ENCODE assay signal across 1 cellular context in the genomic region with DNA sequence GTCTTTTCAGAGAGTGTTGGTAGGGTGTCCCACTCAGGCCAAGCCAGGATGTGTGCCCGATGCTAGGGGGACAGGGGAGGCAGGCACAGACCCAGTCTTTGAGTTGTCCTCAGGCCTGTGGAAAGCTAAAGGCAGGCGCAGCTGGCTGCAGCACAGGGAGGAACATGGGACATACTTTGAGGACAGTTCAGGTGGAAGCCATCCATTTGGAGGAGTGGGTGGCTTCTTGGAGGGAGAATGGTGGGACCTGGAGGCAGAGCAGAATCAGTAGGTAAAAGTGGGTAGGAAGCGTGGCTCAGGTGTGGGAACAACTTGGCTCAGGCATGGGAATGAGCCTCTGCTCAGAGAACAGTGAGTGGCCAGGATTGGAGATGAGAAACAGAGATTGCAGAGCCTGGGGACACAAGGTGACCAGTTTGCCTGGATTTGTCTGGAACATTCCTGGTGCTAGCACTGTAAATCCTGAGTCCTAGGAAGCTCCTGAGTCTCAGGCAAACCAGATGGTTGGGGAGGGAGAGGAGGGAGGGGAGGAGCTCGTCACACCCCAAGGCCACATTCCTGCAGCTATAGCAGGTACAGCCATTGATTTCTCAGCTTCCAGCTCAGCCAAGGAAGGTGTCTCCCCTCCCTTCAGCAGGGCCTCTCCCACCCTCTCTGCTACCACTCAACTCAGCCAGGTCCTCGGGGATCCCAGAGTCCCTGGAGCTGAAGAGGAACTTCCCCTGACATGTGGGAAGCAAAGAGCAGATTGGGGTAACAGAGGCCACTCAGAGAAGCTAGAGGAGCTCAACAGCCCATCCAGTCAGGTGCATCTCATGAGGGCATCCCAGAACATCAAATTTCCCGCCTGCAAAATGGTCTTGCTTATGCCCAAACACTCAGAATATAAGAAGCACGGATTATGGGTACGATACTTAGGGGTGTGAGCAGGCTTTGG.
TF ChIP-seq lines count a peak whose summit lies in the region.

No MANE protein-coding gene starts in this region.

TF ChIP-seq in HepG2, 621 proteins besides CTCF, POLR2A, EP300 and RAD21 (continued from another document and continues in another):
- TF ChIP-seq NFAT5 (CRISPR knock-in tag; IDR thresholded peaks at IDR 0.05) (no peak), ZNF674 (CRISPR knock-in tag; IDR thresholded peaks at IDR 0.05; ENCODE audit: low read depth) (no peak), FOSL2 (CRISPR knock-in tag; IDR thresholded peaks at IDR 0.05) (peak; percentile 25; the same call in 1 of the 2 replicates), RARA (CRISPR knock-in tag; IDR thresholded peaks at IDR 0.05) (peak; percentile 17; the same call in 1 of the 2 replicates), ZMAT5 (CRISPR knock-in tag; IDR thresholded peaks at IDR 0.05; ENCODE audit: borderline replicate concordance, low read depth) (no peak), NONO (IDR thresholded peaks at IDR 0.05) (no peak), NONO (CRISPR knock-in tag; conservative IDR thresholded peaks at IDR 0.05) (peak; percentile 33; the same call in 1 of the 2 replicates), ZNF546 (CRISPR knock-in tag; conservative IDR thresholded peaks at IDR 0.05) (0 out of 2 replicates have a peak, but pooled peaks have one; percentile 42), ZNF281 (CRISPR knock-in tag; IDR thresholded peaks at IDR 0.05; ENCODE audit: borderline replicate concordance) (no peak), DPF2 (CRISPR knock-in tag; IDR thresholded peaks at IDR 0.05; ENCODE audit: borderline replicate concordance, low read depth) (peak; percentile 65; the same call in 1 of the 2 replicates), HOXA3 (CRISPR knock-in tag; IDR thresholded peaks at IDR 0.05) (0 out of 2 replicates have a peak, but pooled peaks have one; percentile 22), ZMAT3 (CRISPR knock-in tag; conservative IDR thresholded peaks at IDR 0.05) (no peak), POGZ (CRISPR knock-in tag; IDR thresholded peaks at IDR 0.05) (peak; percentile 58), ZNF136 (CRISPR knock-in tag; IDR thresholded peaks at IDR 0.05; ENCODE audit: low read depth) (0 out of 2 replicates have a peak, but pooled peaks have one; percentile 37), MYPOP (CRISPR knock-in tag; IDR thresholded peaks at IDR 0.05) (0 out of 2 replicates have a peak, but pooled peaks have one; percentile 2), ZMYM2 (CRISPR knock-in tag; IDR thresholded peaks at IDR 0.05) (no peak), DRAP1 (CRISPR knock-in tag; IDR thresholded peaks at IDR 0.05) (no peak; the same call in none of the 2 replicates), MAZ (IDR thresholded peaks at IDR 0.05; ENCODE audit: borderline replicate concordance, low read depth, low read length) (peak; percentile 81; the same call in 1 of the 2 replicates), MAZ (CRISPR knock-in tag; IDR thresholded peaks at IDR 0.05; ENCODE audit: low read depth) (peak; percentile 59)
- TF ChIP-seq, protein P1, sequence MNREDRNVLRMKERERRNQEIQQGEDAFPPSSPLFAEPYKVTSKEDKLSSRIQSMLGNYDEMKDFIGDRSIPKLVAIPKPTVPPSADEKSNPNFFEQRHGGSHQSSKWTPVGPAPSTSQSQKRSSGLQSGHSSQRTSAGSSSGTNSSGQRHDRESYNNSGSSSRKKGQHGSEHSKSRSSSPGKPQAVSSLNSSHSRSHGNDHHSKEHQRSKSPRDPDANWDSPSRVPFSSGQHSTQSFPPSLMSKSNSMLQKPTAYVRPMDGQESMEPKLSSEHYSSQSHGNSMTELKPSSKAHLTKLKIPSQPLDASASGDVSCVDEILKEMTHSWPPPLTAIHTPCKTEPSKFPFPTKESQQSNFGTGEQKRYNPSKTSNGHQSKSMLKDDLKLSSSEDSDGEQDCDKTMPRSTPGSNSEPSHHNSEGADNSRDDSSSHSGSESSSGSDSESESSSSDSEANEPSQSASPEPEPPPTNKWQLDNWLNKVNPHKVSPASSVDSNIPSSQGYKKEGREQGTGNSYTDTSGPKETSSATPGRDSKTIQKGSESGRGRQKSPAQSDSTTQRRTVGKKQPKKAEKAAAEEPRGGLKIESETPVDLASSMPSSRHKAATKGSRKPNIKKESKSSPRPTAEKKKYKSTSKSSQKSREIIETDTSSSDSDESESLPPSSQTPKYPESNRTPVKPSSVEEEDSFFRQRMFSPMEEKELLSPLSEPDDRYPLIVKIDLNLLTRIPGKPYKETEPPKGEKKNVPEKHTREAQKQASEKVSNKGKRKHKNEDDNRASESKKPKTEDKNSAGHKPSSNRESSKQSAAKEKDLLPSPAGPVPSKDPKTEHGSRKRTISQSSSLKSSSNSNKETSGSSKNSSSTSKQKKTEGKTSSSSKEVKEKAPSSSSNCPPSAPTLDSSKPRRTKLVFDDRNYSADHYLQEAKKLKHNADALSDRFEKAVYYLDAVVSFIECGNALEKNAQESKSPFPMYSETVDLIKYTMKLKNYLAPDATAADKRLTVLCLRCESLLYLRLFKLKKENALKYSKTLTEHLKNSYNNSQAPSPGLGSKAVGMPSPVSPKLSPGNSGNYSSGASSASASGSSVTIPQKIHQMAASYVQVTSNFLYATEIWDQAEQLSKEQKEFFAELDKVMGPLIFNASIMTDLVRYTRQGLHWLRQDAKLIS (CRISPR knock-in tag; IDR thresholded peaks at IDR 0.05), result no peak
- TF ChIP-seq, protein P2, sequence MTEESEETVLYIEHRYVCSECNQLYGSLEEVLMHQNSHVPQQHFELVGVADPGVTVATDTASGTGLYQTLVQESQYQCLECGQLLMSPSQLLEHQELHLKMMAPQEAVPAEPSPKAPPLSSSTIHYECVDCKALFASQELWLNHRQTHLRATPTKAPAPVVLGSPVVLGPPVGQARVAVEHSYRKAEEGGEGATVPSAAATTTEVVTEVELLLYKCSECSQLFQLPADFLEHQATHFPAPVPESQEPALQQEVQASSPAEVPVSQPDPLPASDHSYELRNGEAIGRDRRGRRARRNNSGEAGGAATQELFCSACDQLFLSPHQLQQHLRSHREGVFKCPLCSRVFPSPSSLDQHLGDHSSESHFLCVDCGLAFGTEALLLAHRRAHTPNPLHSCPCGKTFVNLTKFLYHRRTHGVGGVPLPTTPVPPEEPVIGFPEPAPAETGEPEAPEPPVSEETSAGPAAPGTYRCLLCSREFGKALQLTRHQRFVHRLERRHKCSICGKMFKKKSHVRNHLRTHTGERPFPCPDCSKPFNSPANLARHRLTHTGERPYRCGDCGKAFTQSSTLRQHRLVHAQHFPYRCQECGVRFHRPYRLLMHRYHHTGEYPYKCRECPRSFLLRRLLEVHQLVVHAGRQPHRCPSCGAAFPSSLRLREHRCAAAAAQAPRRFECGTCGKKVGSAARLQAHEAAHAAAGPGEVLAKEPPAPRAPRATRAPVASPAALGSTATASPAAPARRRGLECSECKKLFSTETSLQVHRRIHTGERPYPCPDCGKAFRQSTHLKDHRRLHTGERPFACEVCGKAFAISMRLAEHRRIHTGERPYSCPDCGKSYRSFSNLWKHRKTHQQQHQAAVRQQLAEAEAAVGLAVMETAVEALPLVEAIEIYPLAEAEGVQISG (CRISPR knock-in tag; IDR thresholded peaks at IDR 0.05), result no peak; the same call in 1 of the 2 replicates
